10 cellular contexts compared by ENCODE assay signal in the genomic region with DNA sequence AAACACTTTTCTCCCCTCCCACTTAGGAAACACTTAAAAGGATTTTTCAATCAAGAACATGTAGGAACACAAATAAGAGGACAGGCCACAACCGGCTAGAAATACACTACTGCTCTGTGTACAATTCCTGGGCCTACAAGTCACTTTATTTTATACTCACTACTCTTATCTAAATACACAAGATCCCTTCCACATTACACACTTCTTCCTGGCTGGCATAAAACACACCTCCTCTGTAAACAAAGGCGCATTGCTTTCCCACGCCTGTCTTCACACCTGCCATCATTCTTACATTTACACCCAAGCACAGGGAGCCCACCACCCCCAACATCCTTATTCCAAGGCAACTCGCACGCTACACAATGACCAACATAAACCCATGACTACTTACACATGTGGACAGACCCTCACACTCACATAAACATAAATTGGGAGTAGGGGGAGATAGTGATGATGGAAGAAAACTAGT. TPM values are rescaled to one million over a fixed set of nuclear protein-coding genes. Genes with fewer than 3 reads are reported as not detected.
A peak's percentile ranks its signal among the peaks of the same experiment; 100 is the strongest.
DNase-seq lines count a peak whose midpoint lies in the region; ATAC-seq, FAIRE-seq and TF ChIP-seq lines count a peak whose summit lies in the region.
"Had no signal": no experiment of that assay in that cellular context is flagged by ENCODE, and none has a peak within 500 bp of the region (broad histone marks: within the 10 kb centered on the region; RNA-seq: fewer than 3 reads in every experiment).

No MANE protein-coding gene starts in this region.

- no peaks in the 10 kb centered on the region for H3K36me3 ChIP-seq in kidney (ENCODE audit: control insufficient read depth in 1 of 2, insufficient read depth in 2 of 2, low read length in 2 of 2)
- H3K36me3 ChIP-seq in spleen, result no peaks in the 10 kb centered on the region

- ATAC-seq in GM21360 (IDR thresholded peaks at IDR 0.05; ENCODE audit: unreplicated experiment) (no peak), HG02840 (IDR thresholded peaks at IDR 0.05; ENCODE audit: low FRiP score, unreplicated experiment) (no peak)
- ATAC-seq: GM12878 had no signal

- 83 to 88% (median 85%) methylated on average over 5 of the region's 5 CpGs for WGBS in spleen, 5 donors

- no peak for TF ChIP-seq POLR2A in spleen (IDR thresholded peaks at IDR 0.05)

- intact Hi-C loops in kidney (cut with DNase I) (no loop called here), spleen (cut with DNase I; ENCODE audit: low total_unique reads) (loop anchor here (5.0 to 10.0 kb wide), 2 partner anchors 129 to 336 kb away; no protein-coding TSS in a partner anchor)

- H3K9me3 ChIP-seq in kidney (ENCODE audit: control insufficient read depth in 1 of 2, low read length in 2 of 2) (no peaks in the 10 kb centered on the region), spleen (no peaks in the 10 kb centered on the region)

- DNase-seq in HT1080 (ENCODE audit: low read depth) (peak; percentile 61), kidney (no peak), spleen (no peak), anterior cingulate cortex (lab: John Stamatoyannopoulos, UW) (no peak)
- DNase-seq: NCI-H1105 treated with DMSO at 0.1 percent for 48 hours; NK-92 treated with Interleukin-12 subunit alpha and Interleukin-12 subunit beta, amount 100 ng/mL, for 24 hours had no signal

- TF ChIP-seq CTCF in VCaP (conservative IDR thresholded peaks at IDR 0.05) (no peak), kidney (IDR thresholded peaks at IDR 0.05; ENCODE audit: borderline replicate concordance, extremely low read depth, insufficient read depth) (no peak), spleen (IDR thresholded peaks at IDR 0.05 in 8 of 11, conservative IDR thresholded peaks at IDR 0.05 in 3 of 11) (no peak)

- no peak for FAIRE-seq in kidney (lab: Jason Lieb, UNC)
- FAIRE-seq: GM12878 had no signal

- no peaks in the 10 kb centered on the region for H3K27me3 ChIP-seq in spleen (replicated peaks in 1 of 7)

- peak overlapping the region in 1 of 2 donors; percentile 34 for H3K9ac ChIP-seq in kidney (ENCODE audit: low read length in 2 of 2)

- peak overlapping the region; percentile 56; the same call in 1 of the 2 replicates for H3K27ac ChIP-seq in VCaP
- peak overlapping the region; percentile 86 to 93 for H3K27ac ChIP-seq in kidney (ENCODE audit: low read depth in 2 of 2, low read length in 2 of 2)
- peak overlapping the region in 7 of 8 donors; percentile 29 to 68 (median 57) for H3K27ac ChIP-seq in spleen

- no peak overlapping the region for H3K4me3 ChIP-seq in kidney (ENCODE audit: low read length in 2 of 2)
- no peak overlapping the region for H3K4me3 ChIP-seq in spleen
- H3K4me3 ChIP-seq: GM12878 had no signal

- H3K4me1 ChIP-seq in kidney (ENCODE audit: control insufficient read depth in 1 of 2, insufficient read depth in 1 of 2, low read depth in 1 of 2, low read length in 2 of 2) (peaks cover 40 to 44% of the 10 kb centered on the region in 2 donors), spleen (peaks cover 13 to 73% (median 22%) of the 10 kb centered on the region in 6 donors)

RNA-seq across cellular contexts. Expression of gene IER3, which starts 4.0 kb away (rescaled TPM):
- total RNA-seq in HT1080 (2014; rRNA removed; shearing (Covaris generic)), result 156 and 195 TPM in 2 replicates
- 319 and 384 TPM in 2 replicates for polyA plus RNA-seq in HT1080 (2015; cell fraction: cytosol; rRNA removed)
- polyA plus RNA-seq in HT1080 (2015; cell fraction: nucleus; rRNA removed), result 434 and 449 TPM in 2 replicates
- total RNA-seq in kidney (59.5 TPM), spleen (10 to 100 TPM; 29.8 to 62.2 (median 41.7) TPM)
- polyA plus RNA-seq in kidney (ENCODE audit: insufficient read depth, low read depth, low replicate concordance) (94.3 TPM), spleen (10 to 100 TPM; 19.8 to 29.4 (median 25.7) TPM)

RNA-seq across cellular contexts. Expression of gene FLOT1, which starts 5.8 kb away (rescaled TPM):
- total RNA-seq in HT1080 (2014; rRNA removed; shearing (Covaris generic)), result 67.0 and 73.8 TPM in 2 replicates
- polyA plus RNA-seq in HT1080 (2015; cell fraction: cytosol; rRNA removed), result 107 and 120 TPM in 2 replicates
- polyA plus RNA-seq in HT1080 (2015; cell fraction: nucleus; rRNA removed), result 92.9 and 99.6 TPM in 2 replicates
- 227 TPM for total RNA-seq in kidney
- 317 TPM for polyA plus RNA-seq in kidney (ENCODE audit: insufficient read depth, low read depth, low replicate concordance)
- 100 to 1,000 TPM; 125 to 205 (median 170) TPM for total RNA-seq in spleen
- polyA plus RNA-seq in spleen, result 100 to 1,000 TPM; 116 to 178 (median 116) TPM

RNA-seq across cellular contexts. Expression of gene TUBB, which starts 28.2 kb away (rescaled TPM):
- total RNA-seq in HT1080 (2014; rRNA removed; shearing (Covaris generic)), result 1,534 and 1,911 TPM in 2 replicates
- polyA plus RNA-seq in HT1080 (2015; cell fraction: cytosol; rRNA removed), result 1,782 and 1,790 TPM in 2 replicates
- 2,351 and 2,402 TPM in 2 replicates for polyA plus RNA-seq in HT1080 (2015; cell fraction: nucleus; rRNA removed)
- total RNA-seq in kidney (295 TPM), spleen (100 to 1,000 TPM; 189 to 344 (median 272) TPM)
- polyA plus RNA-seq in kidney (ENCODE audit: insufficient read depth, low read depth, low replicate concordance) (197 TPM), spleen (100 to 1,000 TPM; 109 to 203 (median 182) TPM)

RNA-seq across cellular contexts. Expression of gene MDC1, which starts 31.3 kb away (rescaled TPM):
- 11.0 and 12.9 TPM in 2 replicates for total RNA-seq in HT1080 (2014; rRNA removed; shearing (Covaris generic))
- 13.7 and 16.5 TPM in 2 replicates for polyA plus RNA-seq in HT1080 (2015; cell fraction: cytosol; rRNA removed)
- 55.0 and 55.9 TPM in 2 replicates for polyA plus RNA-seq in HT1080 (2015; cell fraction: nucleus; rRNA removed)
- total RNA-seq in kidney, result 47.9 TPM
- polyA plus RNA-seq in kidney (ENCODE audit: insufficient read depth, low read depth, low replicate concordance), result 9.5 TPM
- 10 to 100 TPM; 20.8 to 47.7 (median 39.0) TPM for total RNA-seq in spleen
- polyA plus RNA-seq in spleen, result 10 to 100 TPM in 2 of 3 donors, 1 to 10 TPM in 1; 7.8 to 18.2 (median 16.5) TPM

RNA-seq across cellular contexts. Expression of gene NRM, which starts 57.6 kb away (rescaled TPM):
- 11.2 and 18.5 TPM in 2 replicates for total RNA-seq in HT1080 (2014; rRNA removed; shearing (Covaris generic))
- polyA plus RNA-seq in HT1080 (2015; cell fraction: cytosol; rRNA removed), result 29.2 and 33.3 TPM in 2 replicates
- 22.9 and 31.6 TPM in 2 replicates for polyA plus RNA-seq in HT1080 (2015; cell fraction: nucleus; rRNA removed)
- total RNA-seq in kidney, result 14.2 TPM
- polyA plus RNA-seq in kidney (ENCODE audit: insufficient read depth, low read depth, low replicate concordance), result 14.2 TPM
- total RNA-seq in spleen, result 10 to 100 TPM in 6 of 7 donors, 1 to 10 TPM in 1; 9.8 to 13.8 (median 11.0) TPM
- polyA plus RNA-seq in spleen, result 10 to 100 TPM; 14.1 to 19.6 (median 17.7) TPM
